In genomic region chr18:11946756-11947155, GRCh38 we compare ENCODE assay signal across 8 cellular contexts. TPM values are rescaled to one million over a fixed set of nuclear protein-coding genes. Genes with fewer than 3 reads are reported as not detected.
DNase-seq lines count a peak whose midpoint lies in the region; ATAC-seq and TF ChIP-seq lines count a peak whose summit lies in the region.

No MANE protein-coding gene starts in this region.

- TSS peak; percentile 85 for BruUV-seq in HCT116 (replicated peaks; lab: Mats Ljungman, UMichigan)

- TF ChIP-seq EP300 in sigmoid colon (IDR thresholded peaks at IDR 0.05) = no peak

- POLR2A ChIA-PET in HCT116 (lab: Charles Lee) = no interaction called here

- H3K79me2 ChIP-seq in HCT116 (ENCODE audit: insufficient read depth, low read length) = no peaks in the 10 kb centered on the region
- H3K79me2 ChIP-seq in Karpas-422 (ENCODE audit: low read length) = no peaks in the 10 kb centered on the region

- H4K20me1 ChIP-seq in HCT116 (ENCODE audit: insufficient read depth) = no peaks in the 10 kb centered on the region
- H4K20me1 ChIP-seq in Karpas-422 (ENCODE audit: insufficient read depth, low read depth, low read length) = no peaks in the 10 kb centered on the region

- H3K9me2 ChIP-seq in HCT116 (ENCODE audit: insufficient read depth) (no peaks in the 10 kb centered on the region), Karpas-422 (replicated peaks; ENCODE audit: insufficient read depth, low read length) (no peaks in the 10 kb centered on the region)

- H3K4me2 ChIP-seq in HCT116 (ENCODE audit: low read length) = peak overlapping the region; percentile 68
- no peak overlapping the region for H3K4me2 ChIP-seq in Karpas-422 (ENCODE audit: low read depth, low read length, poor library complexity, severe bottlenecking)

- peak overlapping the region; percentile 53 for H3K4me3 Mint-ChIP-seq in T-helper 2 cell treated with Interferon-gamma antibody and Interleukin-4, amounts not matched to agents 5 μg/mL and 100 μg/mL, for 36 hours

- H3K9ac ChIP-seq in HCT116 (ENCODE audit: low read length) = peak overlapping the region; percentile 43
- H3K9ac ChIP-seq in Karpas-422 (ENCODE audit: low read length) = no peak overlapping the region

- H3K36me3 Mint-ChIP-seq in T-helper 2 cell treated with Interferon-gamma antibody and Interleukin-4, amounts not matched to agents 5 μg/mL and 100 μg/mL, for 36 hours (ENCODE audit: low read depth) = no peaks in the 10 kb centered on the region

- H3K36me3 ChIP-seq in HCT116 (ENCODE audit: control insufficient read depth in 1 of 2, insufficient read depth in 2 of 2, low read length in 2 of 2) (no peaks in the 10 kb centered on the region), sigmoid colon (no peaks in the 10 kb centered on the region), Karpas-422 (ENCODE audit: insufficient read depth, low read length) (no peaks in the 10 kb centered on the region)

- H3K4me3 ChIP-seq in HCT116 (replicated peaks in 1 of 2; ENCODE audit: low read depth in 1 of 2, low read length in 2 of 2) = peak overlapping the region; percentile 28 to 37
- H3K4me3 ChIP-seq in sigmoid colon = peak overlapping the region; percentile 42 to 60 (median 50)
- no peak overlapping the region for H3K4me3 ChIP-seq in Karpas-422 (ENCODE audit: low read length)

- CTCF ChIA-PET in HCT116 (lab: Charles Lee) = interaction anchor here (0.9 to 1.9 kb wide), 3 partner anchors 9 to 292 kb away, joined by 3 to 13 read pairs (median 7); no protein-coding TSS in a partner anchor

- no peak for TF ChIP-seq RAD21 in HCT116 (IDR thresholded peaks at IDR 0.05; ENCODE audit: low read depth)

- RAD21 ChIA-PET in HCT116 (lab: Charles Lee; ENCODE audit: low non-redundant PET in 1 of 2, low total read pairs in 2 of 2, uncharacterized antibody in 2 of 2, unreplicated experiment in 2 of 2) = no interaction called here

- no peaks in the 10 kb centered on the region for H3K27me3 Mint-ChIP-seq in T-helper 2 cell treated with Interferon-gamma antibody and Interleukin-4, amounts not matched to agents 5 μg/mL and 100 μg/mL, for 36 hours (ENCODE audit: low read depth)

- H3K4me1 ChIP-seq in HCT116 (ENCODE audit: control insufficient read depth in 1 of 2, insufficient read depth in 2 of 2, low read length in 2 of 2) = peaks cover 33 to 50% of the 10 kb centered on the region in 2 experiments
- H3K4me1 ChIP-seq in sigmoid colon = peaks cover 0 to 34% (median 27%) of the 10 kb centered on the region in 4 donors
- no peaks in the 10 kb centered on the region for H3K4me1 ChIP-seq in Karpas-422 (ENCODE audit: low read length)

- no peaks in the 10 kb centered on the region for H3K27me3 ChIP-seq in HCT116 (ENCODE audit: insufficient read depth, low read length)
- H3K27me3 ChIP-seq in sigmoid colon = no peaks in the 10 kb centered on the region
- no peaks in the 10 kb centered on the region for H3K27me3 ChIP-seq in Karpas-422 (ENCODE audit: low read length)

- intact Hi-C loops in HCT116 (cut with micrococcal nuclease) (loop anchor here (2.0 kb wide), 1 partner anchor 34 kb away; the partner anchor contains the start of gene IMPA2), sigmoid colon (cut with DNase I) (loop anchor here (2.0 to 5.0 kb wide), 3 partner anchors 34 to 331 kb away; partner anchors contain the start of genes IMPA2 and MPPE1)

- peak overlapping the region; percentile 55; the same call in 1 of the 2 replicates for H3K27ac ChIP-seq in HCT116 (ENCODE audit: low read depth, low read length)
- peak overlapping the region; percentile 88 to 99 (median 95) for H3K27ac ChIP-seq in sigmoid colon
- H3K27ac ChIP-seq in Karpas-422 (ENCODE audit: low read length) = no peak overlapping the region

- TF ChIP-seq CTCF in HCT116 (IDR thresholded peaks at IDR 0.05 in 2 of 3, conservative IDR thresholded peaks at IDR 0.05 in 1 of 3; ENCODE audit: borderline replicate concordance in 1 of 3, insufficient read depth in 1 of 3, low read depth in 2 of 3, low read length in 2 of 3) = no peak
- TF ChIP-seq CTCF in sigmoid colon (IDR thresholded peaks at IDR 0.05) = no peak

- H2AFZ ChIP-seq in HCT116 (ENCODE audit: low read depth, low read length, poor library complexity, severe bottlenecking) (peak overlapping the region; percentile 94), Karpas-422 (ENCODE audit: low read length) (no peak overlapping the region)

- DNase-seq in HCT116 (ENCODE audit: low read depth, low spot score) (no peak), glomerular visceral epithelial cell (ENCODE audit: extremely low spot score) (peak; percentile 70), sigmoid colon (peak; percentile 78), Karpas-422 (no peak), NCI-H748 (lab: John Stamatoyannopoulos, UW; ENCODE audit: unreplicated experiment) (no peak)
- DNase-seq in T-helper 2 cell treated with Interferon-gamma antibody and Interleukin-4, amounts not matched to agents 5 μg/mL and 100 μg/mL, for 36 hours (ENCODE audit: low spot score) = no peak
- DNase-seq in activated effector memory CD4-positive, alpha-beta T cell treated with Interleukin-2 at 50 U/mL for 16 hours = no peak

- ATAC-seq in HCT116 = peak; percentile 39
- ATAC-seq in esophagus mucosa = no peak

- H3K9me3 Mint-ChIP-seq in T-helper 2 cell treated with Interferon-gamma antibody and Interleukin-4, amounts not matched to agents 5 μg/mL and 100 μg/mL, for 36 hours = no peaks in the 10 kb centered on the region

- no peak overlapping the region for H3K27ac Mint-ChIP-seq in T-helper 2 cell treated with Interferon-gamma antibody and Interleukin-4, amounts not matched to agents 5 μg/mL and 100 μg/mL, for 36 hours

- peaks cover 8% of the 10 kb centered on the region for H3K4me1 Mint-ChIP-seq in T-helper 2 cell treated with Interferon-gamma antibody and Interleukin-4, amounts not matched to agents 5 μg/mL and 100 μg/mL, for 36 hours (ENCODE audit: low read depth)

- H3K9me3 ChIP-seq in HCT116 (ENCODE audit: control insufficient read depth in 1 of 2, insufficient read depth in 1 of 2, low read depth in 1 of 2, low read length in 2 of 2) (no peaks in the 10 kb centered on the region), sigmoid colon (no peaks in the 10 kb centered on the region), Karpas-422 (ENCODE audit: low read length) (no peaks in the 10 kb centered on the region)

- no peak for TF ChIP-seq POLR2A in HCT116 (IDR thresholded peaks at IDR 0.05; ENCODE audit: borderline replicate concordance, extremely low read depth, insufficient read depth, insufficient read length)
- TF ChIP-seq POLR2A in sigmoid colon (IDR thresholded peaks at IDR 0.05) = no peak

- 34 to 37% methylated on average over 3 of the region's 3 CpGs for whole genome bisulfite sequencing in sigmoid colon, 2 donors

TF ChIP-seq in HCT116, 20 proteins besides CTCF, POLR2A, EP300 and RAD21 (continues in another document):
- no peak for TF ChIP-seq SRF (IDR thresholded peaks at IDR 0.05; ENCODE audit: low read depth)
- TF ChIP-seq JUND (IDR thresholded peaks at IDR 0.05) = no peak
- TF ChIP-seq ZNF274 (IDR thresholded peaks at IDR 0.05; ENCODE audit: low read depth, low read length) = no peak
- TF ChIP-seq YY1 (IDR thresholded peaks at IDR 0.05; ENCODE audit: extremely low read depth, insufficient replicate concordance, low read depth, low read length) = no peak
- TF ChIP-seq CBX3 (IDR thresholded peaks at IDR 0.05; ENCODE audit: low read depth) = no peak
- TF ChIP-seq REST (IDR thresholded peaks at IDR 0.05; ENCODE audit: low read depth) = no peak
- TF ChIP-seq EZH2 (IDR thresholded peaks at IDR 0.05) = no peak
- no peak for TF ChIP-seq EZH2phosphoT487 (IDR thresholded peaks at IDR 0.05; ENCODE audit: borderline replicate concordance)
- TF ChIP-seq FOSL1 (IDR thresholded peaks at IDR 0.05; ENCODE audit: low read depth) = no peak
- no peak for TF ChIP-seq SIN3A (IDR thresholded peaks at IDR 0.05; ENCODE audit: low read depth)
- TF ChIP-seq CEBPB (IDR thresholded peaks at IDR 0.05; ENCODE audit: low read depth) = no peak
- TF ChIP-seq SP1 (IDR thresholded peaks at IDR 0.05; ENCODE audit: low read depth) = no peak
- TF ChIP-seq ZFX (IDR thresholded peaks at IDR 0.05) = no peak
- no peak for TF ChIP-seq EGR1 (IDR thresholded peaks at IDR 0.05; ENCODE audit: low read depth)

RNA-seq across cellular contexts. Expression of gene IMPA2, which starts 34.6 kb away (rescaled TPM):
- total RNA-seq in HCT116 (2021; ENCODE audit: unreplicated experiment) (32.5 TPM), sigmoid colon (10 to 100 TPM; 21.3 to 66.5 (median 29.1) TPM), esophagus mucosa (140 TPM)
- polyA plus RNA-seq in HCT116 (2012) = 22.4 and 24.8 TPM in 2 replicates
- 100 to 1,000 TPM in 1 of 3 donors, 10 to 100 TPM in 2; 88.1 to 138 (median 99.6) TPM for polyA plus RNA-seq in sigmoid colon
- total RNA-seq in Karpas-422 (2014; rRNA removed; shearing (Covaris generic); ENCODE audit: low replicate concordance) = 0.89 and 2.1 TPM in 2 replicates

RNA-seq across cellular contexts. Expression of gene MPPE1, which starts 38.6 kb away (rescaled TPM):
- total RNA-seq in HCT116 (2021; ENCODE audit: unreplicated experiment) = 21.4 TPM
- polyA plus RNA-seq in HCT116 (2012) = 12.1 and 12.4 TPM in 2 replicates
- total RNA-seq in sigmoid colon = 10 to 100 TPM; 16.4 to 32.7 (median 22.1) TPM
- 10 to 100 TPM; 19.4 to 34.6 (median 24.0) TPM for polyA plus RNA-seq in sigmoid colon
- 30.7 and 44.4 TPM in 2 replicates for total RNA-seq in Karpas-422 (2014; rRNA removed; shearing (Covaris generic); ENCODE audit: low replicate concordance)
- total RNA-seq in esophagus mucosa = 25.7 TPM

Comparison
In these comparisons a context has a peak if more than half of its experiments do, and no peak if none do; other contexts are left out.
1. DNase-seq: peak in glomerular visceral epithelial cell (single experiment) and sigmoid colon (single experiment); none in HCT116 (single experiment), T-helper 2 cell treated with Interferon-gamma antibody and Interleukin-4, amounts not matched to agents 5 μg/mL and 100 μg/mL, for 36 hours (single experiment), Karpas-422 (single experiment), activated effector memory CD4-positive, alpha-beta T cell treated with Interleukin-2 at 50 U/mL for 16 hours (single experiment) and NCI-H748 (single experiment).